In genomic region chr2:27946530-27946929, GRCh38 we compare ENCODE assay signal across 19 cellular contexts. TPM values are rescaled to one million over a fixed set of nuclear protein-coding genes. Genes with fewer than 3 reads are reported as not detected.
A peak's percentile ranks its signal among the peaks of the same experiment; 100 is the strongest.
DNase-seq lines count a peak whose midpoint lies in the region; ATAC-seq and TF ChIP-seq lines count a peak whose summit lies in the region.
"Had no signal": no experiment of that assay in that cellular context is flagged by ENCODE, and none has a peak within 500 bp of the region (broad histone marks: within the 10 kb centered on the region; RNA-seq: fewer than 3 reads in every experiment).

No MANE protein-coding gene starts in this region.

- no peak for TF ChIP-seq EP300 in tibial nerve (IDR thresholded peaks at IDR 0.05)

- TF ChIP-seq POLR2A in tibial nerve (IDR thresholded peaks at IDR 0.05) = no peak

- WGBS in tibial nerve, 2 donors = 51 to 60% methylated on average over 5 of the region's 5 CpGs

- no peak overlapping the region for H3K27ac ChIP-seq in tibial nerve
- H3K27ac ChIP-seq: coronary artery had no signal

- H3K36me3 ChIP-seq in MG63 (peaks cover 9% of the 10 kb centered on the region), tibial nerve (no peaks in the 10 kb centered on the region)

- no peak overlapping the region for H3K27ac Mint-ChIP-seq in T-helper 2 cell treated with Interferon-gamma antibody and Interleukin-4, amounts not matched to agents 5 μg/mL and 100 μg/mL, for 36 hours
- H3K27ac Mint-ChIP-seq in stimulated activated effector memory CD8-positive, alpha-beta T cell treated with anti-CD3 and anti-CD28 coated beads, Interleukin-12 subunit alpha, Interleukin-12 subunit beta, amount 100 ng/mL, for 72 hours = peak overlapping the region; percentile 50
- H3K27ac Mint-ChIP-seq: CD4-positive, alpha-beta T cell had no signal

- no peaks in the 10 kb centered on the region for H3K27me3 Mint-ChIP-seq in T-helper 2 cell treated with Interferon-gamma antibody and Interleukin-4, amounts not matched to agents 5 μg/mL and 100 μg/mL, for 36 hours (ENCODE audit: low read depth)
- H3K27me3 Mint-ChIP-seq: CD4-positive, alpha-beta T cell had no signal

- peaks cover 0 to 25% (median 7%) of the 10 kb centered on the region in 4 donors for H3K4me1 ChIP-seq in tibial nerve

- no peaks in the 10 kb centered on the region for H3K27me3 ChIP-seq in MG63
- H3K27me3 ChIP-seq in tibial nerve = no peaks in the 10 kb centered on the region
- H3K27me3 ChIP-seq: heart right ventricle had no signal

- peaks cover 24% of the 10 kb centered on the region for H3K36me3 Mint-ChIP-seq in T-helper 2 cell treated with Interferon-gamma antibody and Interleukin-4, amounts not matched to agents 5 μg/mL and 100 μg/mL, for 36 hours (ENCODE audit: low read depth)
- peaks cover 14% of the 10 kb centered on the region for H3K36me3 Mint-ChIP-seq in stimulated activated effector memory CD8-positive, alpha-beta T cell treated with anti-CD3 and anti-CD28 coated beads, Interleukin-12 subunit alpha, Interleukin-12 subunit beta, amount 100 ng/mL, for 72 hours

- H3K4me3 Mint-ChIP-seq in T-helper 2 cell treated with Interferon-gamma antibody and Interleukin-4, amounts not matched to agents 5 μg/mL and 100 μg/mL, for 36 hours = peak overlapping the region; percentile 38
- peak overlapping the region; percentile 8 for H3K4me3 Mint-ChIP-seq in stimulated activated effector memory CD8-positive, alpha-beta T cell treated with anti-CD3 and anti-CD28 coated beads, Interleukin-12 subunit alpha, Interleukin-12 subunit beta, amount 100 ng/mL, for 72 hours
- H3K4me3 Mint-ChIP-seq: CD4-positive, alpha-beta T cell had no signal

- H3K4me3 ChIP-seq in MG63 (peak overlapping the region; percentile 13; the same call in 1 of the 2 replicates), epithelial cell of proximal tubule (ENCODE audit: low read depth, low read length) (peak overlapping the region; percentile 19), tibial nerve (no peak overlapping the region)
- H3K4me3 ChIP-seq: coronary artery, heart right ventricle, mucosa of descending colon had no signal

- peaks cover 8% of the 10 kb centered on the region for H3K9me3 Mint-ChIP-seq in T-helper 2 cell treated with Interferon-gamma antibody and Interleukin-4, amounts not matched to agents 5 μg/mL and 100 μg/mL, for 36 hours
- no peaks in the 10 kb centered on the region for H3K9me3 Mint-ChIP-seq in stimulated activated effector memory CD8-positive, alpha-beta T cell treated with anti-CD3 and anti-CD28 coated beads, Interleukin-12 subunit alpha, Interleukin-12 subunit beta, amount 100 ng/mL, for 72 hours
- H3K9me3 Mint-ChIP-seq: CD4-positive, alpha-beta T cell had no signal

- no peak for ATAC-seq in stimulated activated effector memory CD8-positive, alpha-beta T cell treated with anti-CD3 and anti-CD28 coated beads, Interleukin-12 subunit alpha, Interleukin-12 subunit beta, amount 100 ng/mL, for 72 hours
- ATAC-seq in GM19324 (IDR thresholded peaks at IDR 0.05; ENCODE audit: low FRiP score, unreplicated experiment) (no peak), HG02588 (IDR thresholded peaks at IDR 0.05; ENCODE audit: unreplicated experiment) (no peak)
- ATAC-seq: heart right ventricle, left ventricle myocardium superior, mucosa of descending colon had no signal

- H3K4me1 Mint-ChIP-seq in T-helper 2 cell treated with Interferon-gamma antibody and Interleukin-4, amounts not matched to agents 5 μg/mL and 100 μg/mL, for 36 hours (ENCODE audit: low read depth) = peaks cover 33% of the 10 kb centered on the region
- peaks cover 19% of the 10 kb centered on the region for H3K4me1 Mint-ChIP-seq in stimulated activated effector memory CD8-positive, alpha-beta T cell treated with anti-CD3 and anti-CD28 coated beads, Interleukin-12 subunit alpha, Interleukin-12 subunit beta, amount 100 ng/mL, for 72 hours

- H3K9me3 ChIP-seq in MG63 = peaks cover 6% of the 10 kb centered on the region
- no peaks in the 10 kb centered on the region for H3K9me3 ChIP-seq in tibial nerve
- H3K9me3 ChIP-seq: heart right ventricle, mucosa of descending colon had no signal

- DNase-seq in T-helper 2 cell treated with Interferon-gamma antibody and Interleukin-4, amounts not matched to agents 5 μg/mL and 100 μg/mL, for 36 hours (ENCODE audit: low spot score) = no peak
- DNase-seq in T-helper 2 cell = no peak
- no peak for DNase-seq in MG63
- DNase-seq in epithelial cell of proximal tubule (ENCODE audit: low read depth) = no peak
- DNase-seq in stimulated activated effector memory CD8-positive, alpha-beta T cell treated with anti-CD3 and anti-CD28 coated beads, Interleukin-12 subunit alpha, Interleukin-12 subunit beta, amount 100 ng/mL, for 72 hours (ENCODE audit: low spot score in 2 of 2) = no peak
- no peak for DNase-seq in tibial nerve (ENCODE audit: low spot score in 2 of 2)
- DNase-seq: activated CD4-positive, alpha-beta T cell treated with anti-CD3 and anti-CD28 coated beads for 1 hour; CD4-positive, alpha-beta T cell; DMS53; GOT3; heart right ventricle; left ventricle myocardium superior; mucosa of descending colon; NCI-H2029; NCI-H226; retina had no signal

- no peak for TF ChIP-seq CTCF in epithelial cell of proximal tubule (conservative IDR thresholded peaks at IDR 0.05; ENCODE audit: low read depth, low read length)
- TF ChIP-seq CTCF in tibial nerve (IDR thresholded peaks at IDR 0.05) = no peak

RNA-seq across cellular contexts. Expression of gene BABAM2, which starts 56.0 kb away (rescaled TPM):
- total RNA-seq in MG63 (2014; rRNA removed; shearing (Covaris generic); ENCODE audit: low replicate concordance) = 28.0 and 33.1 TPM in 2 replicates
- total RNA-seq in epithelial cell of proximal tubule (23.6 and 24.6 TPM in 2 replicates), tibial nerve (10 to 100 TPM; 24.3 to 46.1 (median 44.5) TPM)

RNA-seq across cellular contexts. Expression of gene RBKS, which starts 56.3 kb away (rescaled TPM):
- 4.6 and 8.3 TPM in 2 replicates for total RNA-seq in MG63 (2014; rRNA removed; shearing (Covaris generic); ENCODE audit: low replicate concordance)
- total RNA-seq in epithelial cell of proximal tubule (2.7 and 6.2 TPM in 2 replicates), tibial nerve (1 to 10 TPM; 1.2 to 8.1 (median 4.4) TPM)

Comparison
In these comparisons a context has a peak if more than half of its experiments do, and no peak if none do; other contexts are left out.
1. H3K4me3 ChIP-seq: peak in MG63 (single experiment) and epithelial cell of proximal tubule (single experiment); none in tibial nerve (0 of 4).